15 cellular contexts compared by ENCODE assay signal in the genomic region with DNA sequence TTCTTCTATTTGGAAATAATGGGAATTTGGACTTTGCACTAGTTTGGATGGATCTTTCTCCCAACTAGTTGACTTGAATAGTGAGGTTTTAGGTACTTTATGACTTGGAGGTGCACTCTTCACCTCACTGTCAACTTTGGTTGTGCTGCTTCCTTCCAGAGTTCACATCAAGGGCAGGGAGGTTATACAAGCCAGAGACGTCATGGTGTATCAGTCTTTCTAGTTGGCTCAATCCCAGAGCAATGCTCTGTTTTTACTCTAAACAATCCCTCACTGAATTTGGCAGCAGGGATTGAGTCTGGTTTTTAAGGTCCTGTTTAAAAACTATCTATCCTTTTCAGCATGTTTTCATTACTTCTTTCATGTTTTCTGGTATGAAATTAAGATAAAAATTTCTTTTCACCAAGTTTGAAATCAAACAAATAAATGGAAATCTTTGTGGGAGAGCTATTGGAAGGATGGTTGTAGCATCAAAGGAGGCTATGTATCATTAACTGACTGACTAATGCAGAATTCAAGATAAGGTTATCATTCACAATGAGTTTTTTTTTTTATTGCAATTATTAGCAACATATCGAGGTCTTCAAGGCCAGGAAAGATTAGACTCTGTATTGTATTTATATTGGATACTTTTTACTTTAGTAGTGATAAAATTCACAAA. TPM values are rescaled to one million over a fixed set of nuclear protein-coding genes. Genes with fewer than 3 reads are reported as not detected.
A peak's percentile ranks its signal among the peaks of the same experiment; 100 is the strongest.
DNase-seq lines count a peak whose midpoint lies in the region; ATAC-seq and TF ChIP-seq lines count a peak whose summit lies in the region.
"Had no signal": no experiment of that assay in that cellular context is flagged by ENCODE, and none has a peak within 500 bp of the region (broad histone marks: within the 10 kb centered on the region; RNA-seq: fewer than 3 reads in every experiment).

No MANE protein-coding gene starts in this region.

- H3K27ac ChIP-seq in heart left ventricle (peak overlapping the region in 11 of 12 donors; percentile 7 to 74 (median 53)), psoas muscle (peak overlapping the region; percentile 46), colonic mucosa (no peak overlapping the region)
- H3K27ac ChIP-seq: BLaER1 treated with 17β-estradiol and CSF1 and Interleukin-3, amounts not matched to agents 10 nM and 100 nM had no signal

- DNase-seq in EH (ENCODE audit: low read depth) = peak; percentile 56
- peak; percentile 69 for DNase-seq in adipocyte (ENCODE audit: low read depth)
- DNase-seq in heart left ventricle = peak in 1 of 5 donors; percentile 54
- no peak for DNase-seq in psoas muscle
- DNase-seq in Ammon's horn (ENCODE audit: low spot score) = no peak
- DNase-seq in colonic mucosa = no peak
- DNase-seq: activated CD4-positive, alpha-beta T cell treated with anti-CD3 and anti-CD28 coated beads, Interleukin-2, amount 50 U/mL, for 48 hours; NCI-H1694; NCI-H526; stimulated activated CD4-positive, alpha-beta T cell treated with anti-CD3 and anti-CD28 coated beads, Interleukin-4, amount 100 ng/mL, for 1 hour; T-helper 9 cell had no signal

- no peak for TF ChIP-seq POLR2A in heart left ventricle (IDR thresholded peaks at IDR 0.05)

- H3K27me3 ChIP-seq in adipocyte (replicated peaks; ENCODE audit: control insufficient read depth, insufficient read depth, low read length) = no peaks in the 10 kb centered on the region
- H3K27me3 ChIP-seq in heart left ventricle = no peaks in the 10 kb centered on the region
- no peaks in the 10 kb centered on the region for H3K27me3 ChIP-seq in psoas muscle (ENCODE audit: insufficient read depth in 3 of 3, low read length in 2 of 3)
- H3K27me3 ChIP-seq in colonic mucosa = no peaks in the 10 kb centered on the region
- H3K27me3 ChIP-seq: BLaER1 treated with 17β-estradiol and CSF1 and Interleukin-3, amounts not matched to agents 10 nM and 100 nM had no signal

- ATAC-seq in heart left ventricle (peak; percentile 90 to 98 (median 98)), psoas muscle (peak; percentile 64 to 87 (median 73)), HG02571 (IDR thresholded peaks at IDR 0.05; ENCODE audit: unreplicated experiment) (no peak)
- ATAC-seq in activated CD4-positive, CD25-positive, alpha-beta regulatory T cell treated with anti-CD3 and anti-CD28 coated beads, Interleukin-2, amount 50 U/mL, for 24 hours = no peak
- ATAC-seq: K562 had no signal

- TF ChIP-seq CTCF in heart left ventricle (IDR thresholded peaks at IDR 0.05) (no peak), psoas muscle (IDR thresholded peaks at IDR 0.05) (no peak), colonic mucosa (IDR thresholded peaks at IDR 0.05) (no peak)

- H3K36me3 ChIP-seq in adipocyte (ENCODE audit: control insufficient read depth, insufficient read depth, low read length, severe bottlenecking) (no peaks in the 10 kb centered on the region), heart left ventricle (no peaks in the 10 kb centered on the region), psoas muscle (ENCODE audit: insufficient read depth in 1 of 2, low read depth in 1 of 2) (no peaks in the 10 kb centered on the region), colonic mucosa (no peaks in the 10 kb centered on the region)

- H3K9ac ChIP-seq in adipocyte (ENCODE audit: low read length) (no peak overlapping the region), colonic mucosa (ENCODE audit: low read depth in 2 of 2, low read length in 2 of 2) (no peak overlapping the region)
- H3K9ac ChIP-seq: BLaER1 treated with 17β-estradiol and CSF1 and Interleukin-3, amounts not matched to agents 10 nM and 100 nM had no signal

- 11 to 17% (median 14%) methylated on average over 2 of the region's 2 CpGs for WGBS in heart left ventricle, 4 donors
- 34 to 38% (median 35%) methylated on average over 2 of the region's 2 CpGs for WGBS in psoas muscle, 3 donors

- H3K4me3 ChIP-seq in adipocyte (ENCODE audit: low read length) (no peak overlapping the region), heart left ventricle (no peak overlapping the region), psoas muscle (no peak overlapping the region), colonic mucosa (no peak overlapping the region)
- H3K4me3 ChIP-seq: BLaER1 treated with 17β-estradiol and CSF1 and Interleukin-3, amounts not matched to agents 10 nM and 100 nM; K562 had no signal

- H3K4me1 ChIP-seq in adipocyte (ENCODE audit: control insufficient read depth, insufficient read depth, low read length) = peaks cover 4% of the 10 kb centered on the region
- peaks cover 0 to 23% (median 9%) of the 10 kb centered on the region in 12 donors for H3K4me1 ChIP-seq in heart left ventricle
- peaks cover 12% of the 10 kb centered on the region for H3K4me1 ChIP-seq in psoas muscle
- no peaks in the 10 kb centered on the region for H3K4me1 ChIP-seq in colonic mucosa

- intact Hi-C loops in heart left ventricle (cut with DNase I) = no loop called here
- intact Hi-C loops in psoas muscle (cut with DNase I) = no loop called here
- intact Hi-C loops in colonic mucosa (cut with DNase I) = no loop called here

- H3K9me3 ChIP-seq in adipocyte (ENCODE audit: control insufficient read depth, low read length) (peaks cover 2% of the 10 kb centered on the region), heart left ventricle (peaks cover 0 to 18% (median 0%) of the 10 kb centered on the region in 12 donors), psoas muscle (no peaks in the 10 kb centered on the region), colonic mucosa (no peaks in the 10 kb centered on the region)

RNA-seq across cellular contexts. Expression of a gene that starts 28.0 kb away (rescaled TPM):
- total RNA-seq in heart left ventricle (10 to 100 TPM; 26.3 to 49.1 (median 38.9) TPM), psoas muscle (10 to 100 TPM; 25.5 to 47.8 (median 29.4) TPM), colonic mucosa (10 to 100 TPM; 37.1 to 38.6 TPM)
- polyA plus RNA-seq in heart left ventricle (10 to 100 TPM; 22.5 to 29.5 TPM), psoas muscle (10 to 100 TPM; 20.0 to 39.6 (median 20.8) TPM)

Comparison
In these comparisons a context has a peak if more than half of its experiments do, and no peak if none do; other contexts are left out.
1. DNase-seq: peak in EH (single experiment) and adipocyte (single experiment); none in psoas muscle (0 of 2), Ammon's horn (single experiment) and colonic mucosa (single experiment).
2. ATAC-seq: peak in heart left ventricle (4 of 4) and psoas muscle (4 of 4); none in HG02571 (single experiment) and activated CD4-positive, CD25-positive, alpha-beta regulatory T cell treated with anti-CD3 and anti-CD28 coated beads, Interleukin-2, amount 50 U/mL, for 24 hours (0 of 2).